Comparison of ENCODE assay signal across 1 cellular context in the genomic region with DNA sequence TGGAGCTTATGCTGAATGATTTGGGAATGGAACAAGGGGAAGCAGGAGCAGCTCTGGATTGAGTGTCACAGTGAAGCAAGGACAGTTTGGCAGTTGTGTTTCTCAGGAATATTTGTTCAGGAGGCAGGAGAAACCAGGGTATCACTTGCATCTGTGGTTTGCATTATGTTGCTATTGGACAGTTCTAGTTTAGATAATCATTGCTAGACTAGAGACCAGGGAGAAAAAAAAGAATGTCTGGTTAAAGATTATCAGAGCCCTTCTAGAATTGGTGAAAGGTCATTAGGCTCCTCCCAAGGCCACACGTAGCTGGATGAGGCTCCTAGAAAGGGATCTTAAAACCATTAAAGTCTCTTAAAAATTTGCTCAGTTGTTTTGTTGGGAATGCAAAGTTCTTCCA.
TF ChIP-seq lines count a peak whose summit lies in the region.

No MANE protein-coding gene starts in this region.

TF ChIP-seq in K562, 482 proteins besides CTCF, POLR2A, EP300 and RAD21:
- TF ChIP-seq ZC3H11A (IDR thresholded peaks at IDR 0.05; ENCODE audit: low read depth, low read length) (no peak), TCF7 (IDR thresholded peaks at IDR 0.05; ENCODE audit: borderline replicate concordance) (no peak), ZFPM2 (CRISPR knock-in tag; IDR thresholded peaks at IDR 0.05) (no peak)
- TF ChIP-seq, protein P1, sequence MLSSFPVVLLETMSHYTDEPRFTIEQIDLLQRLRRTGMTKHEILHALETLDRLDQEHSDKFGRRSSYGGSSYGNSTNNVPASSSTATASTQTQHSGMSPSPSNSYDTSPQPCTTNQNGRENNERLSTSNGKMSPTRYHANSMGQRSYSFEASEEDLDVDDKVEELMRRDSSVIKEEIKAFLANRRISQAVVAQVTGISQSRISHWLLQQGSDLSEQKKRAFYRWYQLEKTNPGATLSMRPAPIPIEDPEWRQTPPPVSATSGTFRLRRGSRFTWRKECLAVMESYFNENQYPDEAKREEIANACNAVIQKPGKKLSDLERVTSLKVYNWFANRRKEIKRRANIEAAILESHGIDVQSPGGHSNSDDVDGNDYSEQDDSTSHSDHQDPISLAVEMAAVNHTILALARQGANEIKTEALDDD (IDR thresholded peaks at IDR 0.05) = peak; percentile 67
- TF ChIP-seq, protein P2, sequence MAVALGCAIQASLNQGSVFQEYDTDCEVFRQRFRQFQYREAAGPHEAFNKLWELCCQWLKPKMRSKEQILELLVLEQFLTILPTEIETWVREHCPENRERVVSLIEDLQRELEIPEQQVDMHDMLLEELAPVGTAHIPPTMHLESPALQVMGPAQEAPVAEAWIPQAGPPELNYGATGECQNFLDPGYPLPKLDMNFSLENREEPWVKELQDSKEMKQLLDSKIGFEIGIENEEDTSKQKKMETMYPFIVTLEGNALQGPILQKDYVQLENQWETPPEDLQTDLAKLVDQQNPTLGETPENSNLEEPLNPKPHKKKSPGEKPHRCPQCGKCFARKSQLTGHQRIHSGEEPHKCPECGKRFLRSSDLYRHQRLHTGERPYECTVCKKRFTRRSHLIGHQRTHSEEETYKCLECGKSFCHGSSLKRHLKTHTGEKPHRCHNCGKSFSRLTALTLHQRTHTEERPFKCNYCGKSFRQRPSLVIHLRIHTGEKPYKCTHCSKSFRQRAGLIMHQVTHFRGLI (CRISPR knock-in tag; IDR thresholded peaks at IDR 0.05) = no peak
